ENCODE assay signal across 16 cellular contexts in genomic region chr6:2118136-2118535, GRCh38.
DNase-seq lines count a peak whose midpoint lies in the region; ATAC-seq, FAIRE-seq and TF ChIP-seq lines count a peak whose summit lies in the region.
"Had no signal": no experiment of that assay in that cellular context is flagged by ENCODE, and none has a peak within 500 bp of the region (broad histone marks: within the 10 kb centered on the region; RNA-seq: fewer than 3 reads in every experiment).

No MANE protein-coding gene starts in this region.

- SMC1A ChIA-PET in GM12878 (lab: Charles Lee; ENCODE audit: uncharacterized antibody, unreplicated experiment), result no interaction called here

- H3K4me1 ChIP-seq in IMR-90 (ENCODE audit: control insufficient read depth, insufficient read depth, low read length), result peaks cover 2% of the 10 kb centered on the region; the same call in 1 of the 2 replicates
- H3K4me1 ChIP-seq in GM12878 (ENCODE audit: control insufficient read depth, insufficient read depth, low read length), result no peaks in the 10 kb centered on the region
- no peaks in the 10 kb centered on the region for H3K4me1 ChIP-seq in foreskin keratinocyte
- H3K4me1 ChIP-seq in OCI-LY7 (ENCODE audit: insufficient read depth, low read length, poor library complexity, severe bottlenecking), result no peaks in the 10 kb centered on the region
- H3K4me1 ChIP-seq: A549, BE2C had no signal

- ATAC-seq in IMR-90 (ENCODE audit: low read depth) (no peak), GM12878 (no peak), foreskin keratinocyte (no peak)
- ATAC-seq: A549 had no signal

- H3K4me2 ChIP-seq in IMR-90 (ENCODE audit: low read depth, low read length) (no peak overlapping the region), GM12878 (ENCODE audit: control insufficient read depth, insufficient read depth) (no peak overlapping the region), OCI-LY7 (ENCODE audit: low read length) (no peak overlapping the region)
- H3K4me2 ChIP-seq: A549 had no signal

- H3K4ac ChIP-seq in IMR-90 (ENCODE audit: low read depth, low read length), result no peak overlapping the region

- no peak overlapping the region for H3K27ac ChIP-seq in IMR-90 (ENCODE audit: insufficient read depth, low read length)
- no peak overlapping the region for H3K27ac ChIP-seq in GM12878 (ENCODE audit: control insufficient read depth, insufficient read depth)
- H3K27ac ChIP-seq in foreskin keratinocyte, result no peak overlapping the region
- no peak overlapping the region for H3K27ac ChIP-seq in OCI-LY7 (ENCODE audit: low read depth, low read length, poor library complexity, severe bottlenecking)
- H3K27ac ChIP-seq: A549, C4-2B, GM23248 had no signal

- TF ChIP-seq RAD21 in IMR-90 (IDR thresholded peaks at IDR 0.05; ENCODE audit: low read length) (no peak), GM12878 (IDR thresholded peaks at IDR 0.05; ENCODE audit: insufficient read depth, low read depth, low read length) (no peak)

- H4K5ac ChIP-seq in IMR-90 (ENCODE audit: low read depth, low read length), result no peak overlapping the region

- H3K4me3 ChIP-seq in IMR-90 (ENCODE audit: insufficient read depth, low read depth, low read length) (no peak overlapping the region), GM12878 (no peak overlapping the region), OCI-LY7 (ENCODE audit: low read depth, low read length, poor library complexity, severe bottlenecking) (no peak overlapping the region)
- H3K4me3 ChIP-seq: A549, GM23248 had no signal

- H3K23ac ChIP-seq in IMR-90 (ENCODE audit: low read depth, low read length), result no peak overlapping the region

- no peaks in the 10 kb centered on the region for H3K9me2 ChIP-seq in OCI-LY7 (ENCODE audit: insufficient read depth, low read length)

- H2BK5ac ChIP-seq in IMR-90 (ENCODE audit: low read depth, low read length, poor library complexity, severe bottlenecking), result no peak overlapping the region

- no peaks in the 10 kb centered on the region for H4K20me1 ChIP-seq in IMR-90 (ENCODE audit: insufficient read depth, low read length)
- H4K20me1 ChIP-seq in GM12878 (ENCODE audit: control insufficient read depth, insufficient read depth), result no peaks in the 10 kb centered on the region
- H4K20me1 ChIP-seq in OCI-LY7 (ENCODE audit: insufficient read depth, low read length), result 0 out of 2 replicates have a peak, but pooled peaks cover 6% of the 10 kb centered on the region

- H3K79me1 ChIP-seq in IMR-90 (ENCODE audit: low read depth in 1 of 2, low read length in 2 of 2), result no peaks in the 10 kb centered on the region

- no peak overlapping the region for H2AFZ ChIP-seq in IMR-90 (replicated peaks; ENCODE audit: low read length, poor library complexity)
- no peak overlapping the region for H2AFZ ChIP-seq in GM12878 (ENCODE audit: control insufficient read depth, low read depth, low read length)
- H2AFZ ChIP-seq in OCI-LY7 (ENCODE audit: low read length), result no peak overlapping the region
- H2AFZ ChIP-seq: GM23248 had no signal

- DNase-seq in IMR-90 (no peak), GM12878 (ENCODE audit: low read depth, low spot score) (no peak), myocyte (ENCODE audit: low read depth) (peak; percentile 6), foreskin keratinocyte (no peak), head of caudate nucleus (no peak), OCI-LY7 (ENCODE audit: low spot score) (no peak), activated gamma-delta T cell treated with Interleukin-2 at 50 U/mL for 16 hours (no peak)
- DNase-seq: BE2C; CD4-positive, alpha-beta memory T cell; COR-L47; DND-41; GDM1; GM23248; H7 had no signal

- in situ Hi-C loops in IMR-90 (cut with MboI; ENCODE audit: low sequenced_read_pairs), result loop anchor here (25.0 kb wide), 1 partner anchor 519 kb away; no protein-coding TSS in a partner anchor
- in situ Hi-C loops in GM12878 (cut with MboI), result no loop called here

- RAD21 ChIA-PET in GM12878 (lab: Charles Lee; ENCODE audit: unreplicated experiment), result interaction anchor here (1.0 to 1.4 kb wide), 3 partner anchors 9 to 523 kb away, joined by 3 to 4 read pairs (median 4); no protein-coding TSS in a partner anchor

- H3K36me3 ChIP-seq in IMR-90 (ENCODE audit: control insufficient read depth, insufficient read depth, low read length) (no peaks in the 10 kb centered on the region), GM12878 (ENCODE audit: control insufficient read depth in 2 of 2, insufficient read depth in 2 of 2, low read length in 1 of 2) (no peaks in the 10 kb centered on the region), OCI-LY7 (ENCODE audit: insufficient read depth, low read length) (no peaks in the 10 kb centered on the region)
- H3K36me3 ChIP-seq: BE2C had no signal

- H3K9ac ChIP-seq in IMR-90 (ENCODE audit: low read depth, low read length) (no peak overlapping the region), GM12878 (ENCODE audit: control insufficient read depth, insufficient read depth, low read length) (no peak overlapping the region)
- H3K9ac ChIP-seq: GM23248 had no signal

- H3K27me3 ChIP-seq in IMR-90 (ENCODE audit: control insufficient read depth, insufficient read depth, low read length), result no peaks in the 10 kb centered on the region
- no peaks in the 10 kb centered on the region for H3K27me3 ChIP-seq in GM12878 (replicated peaks in 1 of 2; ENCODE audit: control insufficient read depth in 2 of 2, insufficient read depth in 2 of 2, low read length in 1 of 2)
- H3K27me3 ChIP-seq in foreskin keratinocyte, result no peaks in the 10 kb centered on the region
- H3K27me3 ChIP-seq: BE2C had no signal

- no peak for TF ChIP-seq CTCF in IMR-90 (conservative IDR thresholded peaks at IDR 0.05; ENCODE audit: low read depth, low read length)
- no peak for TF ChIP-seq CTCF in GM12878 (IDR thresholded peaks at IDR 0.05 in 2 of 3, conservative IDR thresholded peaks at IDR 0.05 in 1 of 3; ENCODE audit: control insufficient read depth in 2 of 3, extremely low read depth in 1 of 3, insufficient read depth in 1 of 3, low read depth in 3 of 3, low read length in 3 of 3)
- TF ChIP-seq CTCF in foreskin keratinocyte (conservative IDR thresholded peaks at IDR 0.05), result no peak
- no peak for TF ChIP-seq CTCF in OCI-LY7 (conservative IDR thresholded peaks at IDR 0.05; ENCODE audit: low read length)

- no peak overlapping the region for H2BK120ac ChIP-seq in IMR-90 (ENCODE audit: low read depth, low read length)

- dilution Hi-C loops in IMR-90 (cut with HindIII; ENCODE audit: low sequenced_read_pairs, unreplicated experiment), result no loop called here

- TF ChIP-seq POLR2A in IMR-90 (IDR thresholded peaks at IDR 0.05; ENCODE audit: low read depth, low read length) (no peak), GM12878 (IDR thresholded peaks at IDR 0.05; ENCODE audit: low read depth, low read length) (no peak)

- peak; percentile 54 for FAIRE-seq in GM12878 (lab: Jason Lieb, UNC)
- FAIRE-seq: A549 had no signal

- CTCF ChIA-PET in IMR-90 (lab: Yijun Ruan, JAX), result no interaction called here
- CTCF ChIA-PET in GM12878 (lab: Yijun Ruan, JAX), result interaction anchor here (0.6 to 1.4 kb wide), 2 partner anchors 79 to 236 kb away, joined by 4 to 5 read pairs; no protein-coding TSS in a partner anchor
- CTCF ChIA-PET in OCI-LY7 (lab: Charles Lee; ENCODE audit: unreplicated experiment), result no interaction called here

- H3K9me3 ChIP-seq in IMR-90 (ENCODE audit: control insufficient read depth, insufficient read depth, low read length) (no peaks in the 10 kb centered on the region), GM12878 (replicated peaks; ENCODE audit: control insufficient read depth, insufficient read depth, low read length) (no peaks in the 10 kb centered on the region), OCI-LY7 (ENCODE audit: low read length) (no peaks in the 10 kb centered on the region)
- H3K9me3 ChIP-seq: A549, BE2C had no signal

- no CpG with 5 or more reads among the region's 1 CpG for WGBS in IMR-90 (ENCODE audit: extremely low coverage in 2 of 2, insufficient read length in 1 of 2), 2 experiments
- 67% methylated on average over 1 of the region's 1 CpG for WGBS in GM12878 (ENCODE audit: insufficient coverage, insufficient replicate concordance, low lambda C conversion rate, missing lambda C conversion rate)

- H3K9me1 ChIP-seq in IMR-90 (ENCODE audit: insufficient read depth, low read length), result peaks cover 2% of the 10 kb centered on the region; the same call in 1 of the 2 replicates

- H2AK5ac ChIP-seq in IMR-90 (ENCODE audit: low read depth, low read length), result no peak overlapping the region

- POLR2A ChIA-PET in IMR-90 (lab: Charles Lee; ENCODE audit: unreplicated experiment), result no interaction called here
- POLR2A ChIA-PET in GM12878 (lab: Charles Lee), result no interaction called here
- POLR2A ChIA-PET in OCI-LY7 (lab: Charles Lee), result no interaction called here

- H3K56ac ChIP-seq in IMR-90 (ENCODE audit: extremely low read depth, insufficient read depth, low read length), result no peak overlapping the region

- H4K8ac ChIP-seq in IMR-90 (ENCODE audit: low read depth in 2 of 2, low read length in 2 of 2), result no peak overlapping the region

- no peak overlapping the region for H2AK9ac ChIP-seq in IMR-90 (replicated peaks; ENCODE audit: low read depth, low read length, poor library complexity)

- TF ChIP-seq EP300 in GM12878 (IDR thresholded peaks at IDR 0.05; ENCODE audit: borderline replicate concordance in 1 of 2, control insufficient read depth in 1 of 2, low read depth in 2 of 2, low read length in 2 of 2), result no peak

- intact Hi-C loops in IMR-90 (cut with micrococcal nuclease), result loop anchor here (5.0 kb wide), 1 partner anchor 579 kb away; no protein-coding TSS in a partner anchor
- intact Hi-C loops in GM12878 (cut with micrococcal nuclease; ENCODE audit: unreplicated experiment), result no loop called here
- intact Hi-C loops in head of caudate nucleus (cut with DNase I), result no loop called here
- intact Hi-C loops in OCI-LY7 (cut with micrococcal nuclease; ENCODE audit: unreplicated experiment), result no loop called here

- H3K79me2 ChIP-seq in GM12878 (ENCODE audit: control insufficient read depth, insufficient read depth, low read length) (no peaks in the 10 kb centered on the region), OCI-LY7 (ENCODE audit: insufficient read depth, low read depth, low read length) (no peaks in the 10 kb centered on the region)

- no peak overlapping the region for H3K18ac ChIP-seq in IMR-90 (ENCODE audit: low read depth, low read length)

- H2BK20ac ChIP-seq in IMR-90 (ENCODE audit: low read depth, low read length), result no peak overlapping the region

- no peak overlapping the region for H2BK15ac ChIP-seq in IMR-90 (ENCODE audit: low read depth, low read length)

- H4K91ac ChIP-seq in IMR-90 (ENCODE audit: insufficient read depth, low read depth, low read length), result no peak overlapping the region

- H3K14ac ChIP-seq in IMR-90 (replicated peaks; ENCODE audit: low read depth, low read length), result 0 out of 2 replicates have a peak overlapping the region, but pooled peaks have one; percentile 28

- BruUV-seq in IMR-90 (replicated peaks; lab: Mats Ljungman, UMichigan) (no TSS peak), GM12878 (replicated peaks; lab: Mats Ljungman, UMichigan) (no TSS peak), OCI-LY7 (replicated peaks; lab: Mats Ljungman, UMichigan) (no TSS peak)

TF ChIP-seq in IMR-90, 13 proteins besides CTCF, POLR2A, EP300 and RAD21 (continues in another document):
- no peak for TF ChIP-seq RCOR1 (IDR thresholded peaks at IDR 0.05; ENCODE audit: insufficient replicate concordance, low read length)
- TF ChIP-seq CEBPB (IDR thresholded peaks at IDR 0.05; ENCODE audit: low read depth, low read length), result no peak

TF ChIP-seq in GM12878, 131 proteins besides CTCF, POLR2A, EP300 and RAD21:
- TF ChIP-seq POU2F2 (IDR thresholded peaks at IDR 0.05; ENCODE audit: borderline replicate concordance, low read depth, low read length), result no peak
